In genomic region chr6:71642793-71643192, GRCh38 we compare ENCODE assay signal across 36 cellular contexts.
"Had no signal": no experiment of that assay in that cellular context is flagged by ENCODE, and none has a peak within 500 bp of the region (broad histone marks: within the 10 kb centered on the region; RNA-seq: fewer than 3 reads in every experiment).

No MANE protein-coding gene starts in this region.

- H3K4me3 Mint-ChIP-seq: activated B cell treated with CpG ODN at 0.5 μM for 24 hours; activated CD4-positive, alpha-beta memory T cell treated with anti-CD3 and anti-CD28 coated beads for 36 hours; activated CD4-positive, alpha-beta T cell treated with anti-CD3 and anti-CD28 coated beads, Interleukin-2, amount 10 ng/mL, durations not matched to agents 24 days and 14 days; activated CD8-positive, alpha-beta T cell treated with anti-CD3 and anti-CD28 coated beads for 36 hours; activated naive CD4-positive, alpha-beta T cell treated with anti-CD3 and anti-CD28 coated beads for 36 hours; activated naive CD8-positive, alpha-beta T cell treated with anti-CD3 and anti-CD28 coated beads for 36 hours; activated T-cell treated with anti-CD3 and anti-CD28 coated beads, Interleukin-2, amount 50 U/mL, for 4 hours; activated T-cell treated with anti-CD3 and anti-CD28 coated beads, Interleukin-2, amount 50 U/mL, for 72 hours; activated T-helper 1 cell treated with anti-CD3 and anti-CD28 coated beads, Interleukin-12 subunit alpha, Interleukin-12 subunit beta, Interleukin-2, Interleukin-4 antibody, amounts not matched to agents 30 ng/mL and 10 ng/mL and 1 ng/mL, durations not matched to agents 14 hours and 24 hours and 36 hours; activated T-helper 17 cell treated with anti-CD3 and anti-CD28 coated beads, Interleukin-2, amount 50 U/mL, for 72 hours; T-helper 1 cell treated with Interleukin-12 subunit alpha and Interleukin-12 subunit beta and Interleukin-4 antibody, amounts not matched to agents 30 μg/mL and 1 μg/mL, for 36 hours; T-helper 2 cell treated with Interferon-gamma antibody and Interleukin-4, amounts not matched to agents 5 μg/mL and 100 μg/mL, for 36 hours had no signal

- H3K9me3 ChIP-seq: adrenal gland, body of pancreas had no signal

- DNase-seq: activated B cell treated with CpG ODN at 0.5 μM for 24 hours; activated CD4-positive, alpha-beta memory T cell treated with anti-CD3 and anti-CD28 coated beads for 36 hours; activated CD4-positive, alpha-beta T cell treated with anti-CD3 and anti-CD28 coated beads for 4 hours; activated CD4-positive, alpha-beta T cell treated with anti-CD3 and anti-CD28 coated beads, Interleukin-2, amount 10 ng/mL, durations not matched to agents 24 days and 14 days; activated CD4-positive, alpha-beta T cell treated with anti-CD3 and anti-CD28 coated beads, Interleukin-2, amount 50 U/mL, for 1 hour; activated CD4-positive, alpha-beta T cell treated with anti-CD3 and anti-CD28 coated beads, Interleukin-2, amount 50 U/mL, for 4 hours; activated CD4-positive, CD25-positive, alpha-beta regulatory T cell treated with anti-CD3 and anti-CD28 coated beads, Interleukin-2, amount 50 U/mL, for 72 hours; activated CD8-positive, alpha-beta memory T cell treated with anti-CD3 and anti-CD28 coated beads, Interleukin-2, amount 50 U/mL, for 4 hours; activated CD8-positive, alpha-beta T cell treated with anti-CD3 and anti-CD28 coated beads for 36 hours; activated effector memory CD4-positive, alpha-beta T cell treated with anti-CD3 and anti-CD28 coated beads, Interleukin-2, amount 50 U/mL, for 16 hours; activated gamma-delta T cell treated with Interleukin-2 at 50 U/mL for 16 hours; activated naive CD4-positive, alpha-beta T cell; activated naive CD4-positive, alpha-beta T cell treated with anti-CD3 and anti-CD28 coated beads for 36 hours; activated naive CD4-positive, alpha-beta T cell treated with anti-CD3 and anti-CD28 coated beads, Interleukin-2, amount 50 U/mL, for 16 hours; activated naive CD8-positive, alpha-beta T cell treated with anti-CD3 and anti-CD28 coated beads for 36 hours; activated T-cell treated with anti-CD3 and anti-CD28 coated beads for 4 hours; activated T-cell treated with anti-CD3 and anti-CD28 coated beads, Interleukin-2, amount 50 U/mL, for 1 hour; activated T-cell treated with anti-CD3 and anti-CD28 coated beads, Interleukin-2, amount 50 U/mL, for 4 hours; activated T-cell treated with anti-CD3 and anti-CD28 coated beads, Interleukin-2, amount 50 U/mL, for 72 hours; adrenal gland; amniotic stem cell; aorta; body of pancreas; brain microvascular endothelial cell; central memory CD4-positive, alpha-beta T cell; T-helper 2 cell; T-helper 9 cell had no signal

- H3K36me3 ChIP-seq: adrenal gland, brain microvascular endothelial cell, breast epithelium had no signal

- H3K27me3 Mint-ChIP-seq: activated B cell treated with CpG ODN at 0.5 μM for 24 hours; activated CD4-positive, alpha-beta memory T cell treated with anti-CD3 and anti-CD28 coated beads for 36 hours; activated CD4-positive, alpha-beta T cell treated with anti-CD3 and anti-CD28 coated beads, Interleukin-2, amount 10 ng/mL, durations not matched to agents 24 days and 14 days; activated CD8-positive, alpha-beta T cell treated with anti-CD3 and anti-CD28 coated beads for 36 hours; activated naive CD8-positive, alpha-beta T cell treated with anti-CD3 and anti-CD28 coated beads for 36 hours; activated T-helper 17 cell treated with anti-CD3 and anti-CD28 coated beads, Interleukin-2, amount 50 U/mL, for 72 hours had no signal

- H3K27ac Mint-ChIP-seq: activated B cell treated with CpG ODN at 0.5 μM for 24 hours; activated CD4-positive, alpha-beta memory T cell treated with anti-CD3 and anti-CD28 coated beads for 36 hours; activated CD4-positive, alpha-beta T cell treated with anti-CD3 and anti-CD28 coated beads, Interleukin-2, amount 10 ng/mL, durations not matched to agents 24 days and 14 days; activated CD8-positive, alpha-beta T cell treated with anti-CD3 and anti-CD28 coated beads for 36 hours; activated naive CD4-positive, alpha-beta T cell treated with anti-CD3 and anti-CD28 coated beads for 36 hours; activated naive CD4-positive, alpha-beta T cell treated with anti-CD3 and anti-CD28 coated beads, Interleukin-2, amount 50 U/mL, for 72 hours; activated naive CD8-positive, alpha-beta T cell treated with anti-CD3 and anti-CD28 coated beads for 36 hours; activated T-cell treated with anti-CD3 and anti-CD28 coated beads, Interleukin-2, amount 50 U/mL, for 72 hours; activated T-helper 1 cell treated with anti-CD3 and anti-CD28 coated beads, Interleukin-12 subunit alpha, Interleukin-12 subunit beta, Interleukin-2, Interleukin-4 antibody, amounts not matched to agents 30 ng/mL and 10 ng/mL and 1 ng/mL, durations not matched to agents 14 hours and 24 hours and 36 hours; activated T-helper 17 cell treated with anti-CD3 and anti-CD28 coated beads, Interleukin-2, amount 50 U/mL, for 72 hours; T-helper 1 cell treated with Interleukin-12 subunit alpha and Interleukin-12 subunit beta and Interleukin-4 antibody, amounts not matched to agents 30 μg/mL and 1 μg/mL, for 36 hours; T-helper 2 cell treated with Interferon-gamma antibody and Interleukin-4, amounts not matched to agents 5 μg/mL and 100 μg/mL, for 36 hours had no signal

- H3K4me1 ChIP-seq: adrenal gland, body of pancreas, breast epithelium had no signal

- H3K4me1 Mint-ChIP-seq: activated B cell treated with CpG ODN at 0.5 μM for 24 hours; activated CD4-positive, alpha-beta T cell treated with anti-CD3 and anti-CD28 coated beads, Interleukin-2, amount 10 ng/mL, durations not matched to agents 24 days and 14 days; activated naive CD8-positive, alpha-beta T cell treated with anti-CD3 and anti-CD28 coated beads for 36 hours; activated T-helper 17 cell treated with anti-CD3 and anti-CD28 coated beads, Interleukin-2, amount 50 U/mL, for 72 hours had no signal

- H3K27ac ChIP-seq: adrenal gland, body of pancreas, brain microvascular endothelial cell, breast epithelium, VCaP had no signal

- H3K27me3 ChIP-seq: adrenal gland, body of pancreas, brain microvascular endothelial cell, breast epithelium had no signal

- H3K9me3 Mint-ChIP-seq: activated B cell treated with CpG ODN at 0.5 μM for 24 hours; activated CD4-positive, alpha-beta memory T cell treated with anti-CD3 and anti-CD28 coated beads for 36 hours; activated CD4-positive, alpha-beta T cell treated with anti-CD3 and anti-CD28 coated beads, Interleukin-2, amount 10 ng/mL, durations not matched to agents 24 days and 14 days; activated CD8-positive, alpha-beta T cell treated with anti-CD3 and anti-CD28 coated beads for 36 hours; activated T-cell treated with anti-CD3 and anti-CD28 coated beads, Interleukin-2, amount 50 U/mL, for 4 hours; activated T-helper 1 cell treated with anti-CD3 and anti-CD28 coated beads, Interleukin-12 subunit alpha, Interleukin-12 subunit beta, Interleukin-2, Interleukin-4 antibody, amounts not matched to agents 30 ng/mL and 10 ng/mL and 1 ng/mL, durations not matched to agents 14 hours and 24 hours and 36 hours; T-helper 1 cell treated with Interleukin-12 subunit alpha and Interleukin-12 subunit beta and Interleukin-4 antibody, amounts not matched to agents 30 μg/mL and 1 μg/mL, for 36 hours; T-helper 2 cell treated with Interferon-gamma antibody and Interleukin-4, amounts not matched to agents 5 μg/mL and 100 μg/mL, for 36 hours had no signal

- H3K36me3 Mint-ChIP-seq: activated CD4-positive, alpha-beta memory T cell treated with anti-CD3 and anti-CD28 coated beads for 36 hours; activated naive CD4-positive, alpha-beta T cell treated with anti-CD3 and anti-CD28 coated beads, Interleukin-2, amount 50 U/mL, for 72 hours; activated naive CD8-positive, alpha-beta T cell treated with anti-CD3 and anti-CD28 coated beads for 36 hours had no signal

- FAIRE-seq: astrocyte, TTC549 had no signal

- ATAC-seq: activated CD8-positive, alpha-beta T cell treated with anti-CD3 and anti-CD28 coated beads for 36 hours; activated naive CD4-positive, alpha-beta T cell treated with anti-CD3 and anti-CD28 coated beads, Interleukin-2, amount 50 U/mL, for 72 hours; activated T-cell treated with anti-CD3 and anti-CD28 coated beads, Interleukin-2, amount 50 U/mL, for 4 hours; activated T-cell treated with anti-CD3 and anti-CD28 coated beads, Interleukin-2, amount 50 U/mL, for 72 hours; activated T-helper 17 cell treated with anti-CD3 and anti-CD28 coated beads, Interleukin-2, amount 50 U/mL, for 72 hours; body of pancreas had no signal

- H3K4me3 ChIP-seq: adrenal gland, body of pancreas, breast epithelium had no signal
